Comparison of ENCODE assay signal across 8 cellular contexts in genomic region chr17:56908061-56908542, GRCh38. TPM values are rescaled to one million over a fixed set of nuclear protein-coding genes. Genes with fewer than 3 reads are reported as not detected.
A peak's percentile ranks its signal among the peaks of the same experiment; 100 is the strongest.
DNase-seq lines count a peak whose midpoint lies in the region; ATAC-seq and TF ChIP-seq lines count a peak whose summit lies in the region.

No MANE protein-coding gene starts in this region.

- intact Hi-C loops in left cardiac atrium (cut with DNase I): no loop called here

- DNase-seq in A172 (ENCODE audit: low spot score) (peak; percentile 55), SIG-M5 treated with dmso at 0.1 percent for 504 hours (lab: John Stamatoyannopoulos, UW; ENCODE audit: unreplicated experiment) (peak; percentile 78), left cardiac atrium (peak; percentile 64), HEK293T (ENCODE audit: extremely low spot score) (no peak), DMS153 (lab: John Stamatoyannopoulos, UW) (no peak), NCI-H2081 (lab: John Stamatoyannopoulos, UW) (no peak)

- POLR2A ChIA-PET in HEK293T (lab: Yijun Ruan, JAX): no interaction called here

- ATAC-seq in GM18907 (IDR thresholded peaks at IDR 0.05; ENCODE audit: unreplicated experiment): peak; percentile 86
- ATAC-seq in HG03064 (IDR thresholded peaks at IDR 0.05; ENCODE audit: low read depth, unreplicated experiment): peak; percentile 84
- peak in 1 of 2 donors; percentile 62 for ATAC-seq in left cardiac atrium

- CTCF ChIA-PET in HEK293T (lab: Yijun Ruan, JAX): no interaction called here

TF ChIP-seq in HEK293T, 16 proteins besides CTCF, POLR2A, EP300 and RAD21:
- TF ChIP-seq BHLHE40 (IDR thresholded peaks at IDR 0.05; ENCODE audit: borderline replicate concordance) (no peak), FOXM1 (IDR thresholded peaks at IDR 0.05; ENCODE audit: borderline replicate concordance) (no peak), HDGF (IDR thresholded peaks at IDR 0.05; ENCODE audit: borderline replicate concordance) (no peak), NFRKB (IDR thresholded peaks at IDR 0.05) (no peak), LEF1 (IDR thresholded peaks at IDR 0.05; ENCODE audit: borderline replicate concordance) (no peak), FOXK2 (IDR thresholded peaks at IDR 0.05) (no peak), SP1 (IDR thresholded peaks at IDR 0.05) (no peak), ZNF384 (IDR thresholded peaks at IDR 0.05) (no peak)

RNA-seq across cellular contexts. Expression of gene TRIM25, which starts 5.7 kb away (rescaled TPM):
- 22.0 and 27.2 TPM in 2 replicates for total RNA-seq in A172 (2014; rRNA removed; shearing (Covaris generic))
- total RNA-seq in left cardiac atrium: 10 to 100 TPM; 30.0 to 30.3 TPM

RNA-seq across cellular contexts. Expression of gene COIL, which starts 52.7 kb away (rescaled TPM):
- total RNA-seq in A172 (2014; rRNA removed; shearing (Covaris generic)): 28.0 and 28.8 TPM in 2 replicates
- 1 to 10 TPM; 9.2 to 9.4 TPM for total RNA-seq in left cardiac atrium

Comparison
In these comparisons a context has a peak if more than half of its experiments do, and no peak if none do; other contexts are left out.
1. DNase-seq: peak in A172 (single experiment), SIG-M5 treated with dmso at 0.1 percent for 504 hours (single experiment) and left cardiac atrium (single experiment); none in HEK293T (single experiment), DMS153 (single experiment) and NCI-H2081 (0 of 2).